In the genomic region with DNA sequence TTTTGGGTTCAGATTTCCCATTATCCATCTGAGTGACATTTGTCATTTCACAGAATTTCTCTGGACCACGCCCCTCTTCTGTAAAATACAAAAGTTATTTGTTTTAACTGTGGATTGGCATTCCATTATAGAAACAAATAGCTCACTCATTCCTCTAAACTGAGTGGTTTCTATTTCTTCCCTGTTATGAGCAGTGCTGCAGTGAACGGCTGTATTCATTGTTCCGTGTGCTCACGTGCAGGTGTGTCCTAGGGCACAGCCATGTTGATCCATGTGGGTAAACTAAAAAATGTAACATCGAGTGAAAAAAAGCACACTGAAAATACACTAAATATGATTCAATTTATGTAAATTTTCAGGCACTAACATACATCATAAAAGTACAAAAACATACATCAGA, we compare ENCODE assay signal across 26 cellular contexts. TPM values are rescaled to one million over a fixed set of nuclear protein-coding genes. Genes with fewer than 3 reads are reported as not detected.
"Had no signal": no experiment of that assay in that cellular context is flagged by ENCODE, and none has a peak within 500 bp of the region (broad histone marks: within the 10 kb centered on the region; RNA-seq: fewer than 3 reads in every experiment).

No MANE protein-coding gene starts in this region.

- H3K4me1 ChIP-seq: SJCRH30 had no signal

- H3K9me3 Mint-ChIP-seq: activated naive CD4-positive, alpha-beta T cell treated with anti-CD3 and anti-CD28 coated beads, Interleukin-2, amount 50 U/mL, for 24 hours had no signal

- H3K27me3 ChIP-seq: SJCRH30 had no signal

- H3K36me3 ChIP-seq: SJCRH30 had no signal

- DNase-seq: activated CD4-positive, alpha-beta T cell treated with anti-CD3 and anti-CD28 coated beads for 4 hours; activated CD8-positive, alpha-beta memory T cell treated with anti-CD3 and anti-CD28 coated beads, Interleukin-2, amount 50 U/mL, for 4 hours; activated CD8-positive, alpha-beta T cell treated with anti-CD3 and anti-CD28 coated beads for 36 hours; activated effector memory CD4-positive, alpha-beta T cell treated with Interleukin-2 at 50 U/mL for 16 hours; activated naive CD4-positive, alpha-beta T cell; central memory CD4-positive, alpha-beta T cell; Karpas-422; MM.1S; NCI-H1105; NCI-H1436; NCI-H1694 treated with DMSO at 0.1 percent for 48 hours; NCI-H2029 treated with DMSO at 0.1 percent for 48 hours; NCI-H345; NCI-H510A; NCI-H526 treated with DMSO at 0.1 percent for 48 hours; NCI-H82; Right ventricle myocardium superior; SJCRH30; SW 1271 had no signal

- H3K9me3 ChIP-seq: SJCRH30 had no signal

- H3K4me3 ChIP-seq: SJCRH30 had no signal

- H3K27ac Mint-ChIP-seq: activated CD8-positive, alpha-beta T cell treated with anti-CD3 and anti-CD28 coated beads for 36 hours; activated naive CD4-positive, alpha-beta T cell treated with anti-CD3 and anti-CD28 coated beads, Interleukin-2, amount 50 U/mL, for 24 hours; activated T-helper 1 cell treated with anti-CD3 and anti-CD28 coated beads, Interleukin-12 subunit alpha, Interleukin-12 subunit beta, Interleukin-2, Interleukin-4 antibody, amounts not matched to agents 30 ng/mL and 10 ng/mL and 1 ng/mL, durations not matched to agents 14 hours and 24 hours and 36 hours; T-helper 1 cell treated with Interleukin-12 subunit alpha and Interleukin-12 subunit beta and Interleukin-4 antibody, amounts not matched to agents 30 μg/mL and 1 μg/mL, for 36 hours had no signal

- H3K4me3 Mint-ChIP-seq: activated CD8-positive, alpha-beta T cell treated with anti-CD3 and anti-CD28 coated beads for 36 hours; activated naive CD4-positive, alpha-beta T cell treated with anti-CD3 and anti-CD28 coated beads, Interleukin-2, amount 50 U/mL, for 24 hours; activated T-helper 1 cell treated with anti-CD3 and anti-CD28 coated beads, Interleukin-12 subunit alpha, Interleukin-12 subunit beta, Interleukin-2, Interleukin-4 antibody, amounts not matched to agents 30 ng/mL and 10 ng/mL and 1 ng/mL, durations not matched to agents 14 hours and 24 hours and 36 hours; T-helper 1 cell treated with Interleukin-12 subunit alpha and Interleukin-12 subunit beta and Interleukin-4 antibody, amounts not matched to agents 30 μg/mL and 1 μg/mL, for 36 hours had no signal

- ATAC-seq: activated CD4-positive, CD25-positive, alpha-beta regulatory T cell treated with anti-CD3 and anti-CD28 coated beads, Interleukin-2, amount 50 U/mL, for 24 hours; activated CD8-positive, alpha-beta T cell treated with anti-CD3 and anti-CD28 coated beads for 36 hours; Panc1; SK-N-SH treated with all-trans-retinoic acid at 6 μM for 48 hours had no signal

- H3K27me3 Mint-ChIP-seq: activated naive CD4-positive, alpha-beta T cell treated with anti-CD3 and anti-CD28 coated beads, Interleukin-2, amount 50 U/mL, for 24 hours had no signal

RNA-seq across cellular contexts. Expression of gene IL12RB2, which starts 27.0 kb away (rescaled TPM):
- total RNA-seq: OCI-LY7, SJCRH30 had no signal
